Comparison of ENCODE assay signal across 10 cellular contexts in the genomic region with DNA sequence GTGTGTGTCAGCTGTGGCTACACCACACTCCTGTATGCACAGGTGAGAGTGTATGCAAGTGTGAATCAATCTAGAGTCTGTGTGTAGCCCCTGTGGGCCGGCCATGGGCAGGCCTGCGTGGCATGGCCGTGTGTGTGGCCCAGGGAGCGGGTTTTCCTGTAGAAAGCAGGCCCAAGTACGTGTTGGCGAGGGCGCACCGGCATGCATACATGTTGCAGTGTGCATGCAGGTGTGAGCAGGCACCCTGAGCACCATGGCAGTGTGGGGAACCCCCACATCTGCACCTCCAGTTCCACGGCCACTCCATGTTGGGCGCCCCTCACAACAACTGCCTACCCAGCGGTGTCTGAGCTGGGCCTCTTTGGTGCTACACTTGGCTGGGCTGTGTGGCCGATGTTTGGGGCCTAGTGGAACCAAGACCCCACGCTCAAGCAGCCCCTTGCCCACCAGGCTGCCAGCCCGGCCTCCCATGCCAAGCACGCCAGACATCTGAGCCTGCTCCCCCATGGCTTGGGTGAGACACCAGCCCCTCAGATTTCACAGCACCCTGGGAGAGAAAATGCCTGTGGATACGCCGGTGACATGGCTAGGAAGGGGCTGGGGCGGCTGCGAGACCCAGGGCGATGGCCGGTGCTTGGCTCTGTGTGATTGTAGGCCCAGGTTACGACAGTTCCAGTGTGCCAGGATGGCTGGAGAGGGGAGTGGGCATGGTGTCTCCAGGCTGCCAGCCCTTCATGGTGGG. TPM values are rescaled to one million over a fixed set of nuclear protein-coding genes. Genes with fewer than 3 reads are reported as not detected.
DNase-seq lines count a peak whose midpoint lies in the region; ATAC-seq and TF ChIP-seq lines count a peak whose summit lies in the region.
"Had no signal": no experiment of that assay in that cellular context is flagged by ENCODE, and none has a peak within 500 bp of the region (broad histone marks: within the 10 kb centered on the region; RNA-seq: fewer than 3 reads in every experiment).

No MANE protein-coding gene starts in this region.

- in situ Hi-C loops in transverse colon (cut with MboI; ENCODE audit: low pct_ligation_motif_present in 1 of 4, low pct_unique_long_range_greater_than_20kb in 1 of 4, low sequenced_read_pairs in 3 of 4): loop anchor here in 1 of 4 donors (25.0 kb wide), 1 partner anchor 90 kb away; no protein-coding TSS in a partner anchor

- no peaks in the 10 kb centered on the region for H3K9me3 Mint-ChIP-seq in activated naive CD4-positive, alpha-beta T cell treated with anti-CD3 and anti-CD28 coated beads for 36 hours
- peaks cover 0 to 8% (median 2%) of the 10 kb centered on the region in 5 experiments for H3K9me3 Mint-ChIP-seq in brain

- no peak for DNase-seq in activated naive CD4-positive, alpha-beta T cell treated with anti-CD3 and anti-CD28 coated beads for 36 hours
- DNase-seq in activated naive CD4-positive, alpha-beta T cell treated with Interleukin-2 at 50 U/mL for 16 hours: no peak
- DNase-seq in transverse colon (no peak), DMS153 (lab: John Stamatoyannopoulos, UW) (no peak), NCI-H1048 (lab: John Stamatoyannopoulos, UW) (no peak), foreskin keratinocyte (no peak)
- DNase-seq: midbrain, NCI-H2227 treated with DMSO at 0.1 percent for 48 hours had no signal

- H3K36me3 Mint-ChIP-seq in activated naive CD4-positive, alpha-beta T cell treated with anti-CD3 and anti-CD28 coated beads for 36 hours (ENCODE audit: low read depth): peaks cover 3% of the 10 kb centered on the region
- H3K36me3 Mint-ChIP-seq in brain: peaks cover 4% of the 10 kb centered on the region

- peak overlapping the region; percentile 36 for H3K27ac Mint-ChIP-seq in activated naive CD4-positive, alpha-beta T cell treated with anti-CD3 and anti-CD28 coated beads for 36 hours
- H3K27ac Mint-ChIP-seq in brain: peak overlapping the region in 4 of 5 experiments; percentile 71 to 98 (median 95)

- peak overlapping the region in 1 of 2 donors; percentile 82 for H3K9ac ChIP-seq in mucosa of rectum (ENCODE audit: low read depth in 1 of 2, low read length in 2 of 2)

- no peaks in the 10 kb centered on the region for H3K9me3 ChIP-seq in mucosa of rectum (ENCODE audit: control insufficient read depth in 2 of 2, low read length in 2 of 2)
- H3K9me3 ChIP-seq in transverse colon: no peaks in the 10 kb centered on the region

- peak overlapping the region; percentile 7 to 60 for H3K4me3 ChIP-seq in mucosa of rectum (ENCODE audit: low read length in 2 of 2)
- H3K4me3 ChIP-seq in transverse colon: peak overlapping the region in 2 of 4 donors; percentile 68 to 75

- H3K4me1 Mint-ChIP-seq in activated naive CD4-positive, alpha-beta T cell treated with anti-CD3 and anti-CD28 coated beads for 36 hours (ENCODE audit: low read depth): peaks cover 9% of the 10 kb centered on the region
- H3K4me1 Mint-ChIP-seq in brain: peaks cover 11% of the 10 kb centered on the region

- CTCF ChIA-PET in activated naive CD4-positive, alpha-beta T cell treated with anti-CD3 and anti-CD28 coated beads for 36 hours (lab: Charles Lee): interaction anchor here (0.6 kb wide), 1 partner anchor 16 kb away, joined by 6 read pairs; no protein-coding TSS in a partner anchor

- TF ChIP-seq POLR2A in transverse colon (IDR thresholded peaks at IDR 0.05): no peak

- peak overlapping the region; percentile 76 for H3K27ac ChIP-seq in mucosa of rectum (ENCODE audit: low read depth in 2 of 2, low read length in 2 of 2)
- H3K27ac ChIP-seq in transverse colon: peak overlapping the region; percentile 87 to 91 (median 89)
- no peak overlapping the region for H3K27ac ChIP-seq in foreskin keratinocyte

- no peak for ATAC-seq in foreskin keratinocyte

- H3K36me3 ChIP-seq in mucosa of rectum (ENCODE audit: control insufficient read depth in 2 of 2, insufficient read depth in 2 of 2, low read length in 2 of 2): peaks cover 4 to 5% of the 10 kb centered on the region in 2 donors
- no peaks in the 10 kb centered on the region for H3K36me3 ChIP-seq in transverse colon

- intact Hi-C loops in activated naive CD4-positive, alpha-beta T cell treated with anti-CD3 and anti-CD28 coated beads for 36 hours (cut with micrococcal nuclease): no loop called here
- intact Hi-C loops in transverse colon (cut with DNase I; ENCODE audit: low total_unique reads): loop anchor here (5.0 kb wide), 1 partner anchor 35 kb away; no protein-coding TSS in a partner anchor

- H3K27me3 Mint-ChIP-seq in activated naive CD4-positive, alpha-beta T cell treated with anti-CD3 and anti-CD28 coated beads for 36 hours (ENCODE audit: low read depth): no peaks in the 10 kb centered on the region
- H3K27me3 Mint-ChIP-seq in brain: peaks cover 83% of the 10 kb centered on the region

- no peak for TF ChIP-seq EP300 in transverse colon (IDR thresholded peaks at IDR 0.05; ENCODE audit: low read depth)

- WGBS in transverse colon (ENCODE audit: low coverage in 1 of 2), 2 donors: 88% methylated on average over 14 of the region's 22 CpGs; no CpG with 5 or more reads in 1 of the 2 donors

- H3K27me3 ChIP-seq in mucosa of rectum (ENCODE audit: control insufficient read depth in 2 of 2, insufficient read depth in 2 of 2, low read length in 2 of 2) (no peaks in the 10 kb centered on the region), transverse colon (no peaks in the 10 kb centered on the region), foreskin keratinocyte (peaks cover 28% of the 10 kb centered on the region)

- peaks cover 20 to 21% of the 10 kb centered on the region in 2 donors for H3K4me1 ChIP-seq in mucosa of rectum (ENCODE audit: control insufficient read depth in 2 of 2, insufficient read depth in 2 of 2, low read length in 2 of 2)
- H3K4me1 ChIP-seq in transverse colon: peaks cover 0 to 32% (median 17%) of the 10 kb centered on the region in 4 donors
- no peaks in the 10 kb centered on the region for H3K4me1 ChIP-seq in foreskin keratinocyte

- TF ChIP-seq CTCF in brain (conservative IDR thresholded peaks at IDR 0.05) (no peak), transverse colon (IDR thresholded peaks at IDR 0.05) (no peak), foreskin keratinocyte (conservative IDR thresholded peaks at IDR 0.05) (no peak)

- H3K4me3 Mint-ChIP-seq in activated naive CD4-positive, alpha-beta T cell treated with anti-CD3 and anti-CD28 coated beads for 36 hours: peak overlapping the region; percentile 53
- H3K4me3 Mint-ChIP-seq in brain: peak overlapping the region; percentile 71 to 84 (median 78)

RNA-seq across cellular contexts. Expression of a gene that starts 2.1 kb away (rescaled TPM):
- 1 to 10 TPM; 6.2 to 6.4 TPM for total RNA-seq in activated naive CD4-positive, alpha-beta T cell treated with anti-CD3 and anti-CD28 coated beads for 36 hours
- polyA plus RNA-seq in brain (ENCODE audit: insufficient read depth, low read depth, low replicate concordance): 239 TPM
- total RNA-seq in transverse colon: 10 to 100 TPM; 25.4 to 53.1 (median 29.3) TPM
- 9.4 and 13.0 TPM in 2 replicates for total RNA-seq in foreskin keratinocyte
- 3.3 and 5.3 TPM in 2 replicates for polyA plus RNA-seq in foreskin keratinocyte

RNA-seq across cellular contexts. Expression of a gene that starts 28.0 kb away (rescaled TPM):
- not detected for total RNA-seq in activated naive CD4-positive, alpha-beta T cell treated with anti-CD3 and anti-CD28 coated beads for 36 hours
- polyA plus RNA-seq in brain (ENCODE audit: insufficient read depth, low read depth, low replicate concordance) (0.56 TPM), foreskin keratinocyte (0.08 TPM in 1 of 2 replicates, not detected in the other)
- total RNA-seq in transverse colon (under 1 TPM in 2 of 4 donors, not detected in 2; 0.27 to 0.32 TPM), foreskin keratinocyte (0.07 and 0.14 TPM in 2 replicates)

RNA-seq across cellular contexts. Expression of a gene that starts 40.4 kb away (rescaled TPM):
- 10 to 100 TPM; 27.4 to 28.6 TPM for total RNA-seq in activated naive CD4-positive, alpha-beta T cell treated with anti-CD3 and anti-CD28 coated beads for 36 hours
- polyA plus RNA-seq in brain (ENCODE audit: insufficient read depth, low read depth, low replicate concordance) (73.8 TPM), foreskin keratinocyte (103 and 106 TPM in 2 replicates)
- total RNA-seq in transverse colon (10 to 100 TPM; 28.6 to 55.0 (median 33.6) TPM), foreskin keratinocyte (55.0 and 64.9 TPM in 2 replicates)

RNA-seq across cellular contexts. Expression of a gene that starts 51.7 kb away (rescaled TPM):
- 100 to 1,000 TPM; 219 to 223 TPM for total RNA-seq in activated naive CD4-positive, alpha-beta T cell treated with anti-CD3 and anti-CD28 coated beads for 36 hours
- 343 TPM for polyA plus RNA-seq in brain (ENCODE audit: insufficient read depth, low read depth, low replicate concordance)
- 10 to 100 TPM; 57.9 to 87.9 (median 75.9) TPM for total RNA-seq in transverse colon
- 120 and 135 TPM in 2 replicates for total RNA-seq in foreskin keratinocyte
- polyA plus RNA-seq in foreskin keratinocyte: 131 and 157 TPM in 2 replicates

RNA-seq across cellular contexts. Expression of a gene that starts 59.0 kb away (rescaled TPM):
- 100 to 1,000 TPM; 407 to 431 TPM for total RNA-seq in activated naive CD4-positive, alpha-beta T cell treated with anti-CD3 and anti-CD28 coated beads for 36 hours
- 637 TPM for polyA plus RNA-seq in brain (ENCODE audit: insufficient read depth, low read depth, low replicate concordance)
- total RNA-seq in transverse colon: 100 to 1,000 TPM; 181 to 444 (median 317) TPM
- total RNA-seq in foreskin keratinocyte: 1,472 and 1,606 TPM in 2 replicates
- 1,259 and 1,387 TPM in 2 replicates for polyA plus RNA-seq in foreskin keratinocyte
